Comparison of ENCODE assay signal across 8 cellular contexts in genomic region chr15:69159805-69160140, GRCh38. TPM values are rescaled to one million over a fixed set of nuclear protein-coding genes. Genes with fewer than 3 reads are reported as not detected.
A peak's percentile ranks its signal among the peaks of the same experiment; 100 is the strongest.
DNase-seq lines count a peak whose midpoint lies in the region; ATAC-seq and TF ChIP-seq lines count a peak whose summit lies in the region.

No MANE protein-coding gene starts in this region.

- CTCF ChIA-PET in HCT116 (lab: Charles Lee) = no interaction called here

- peaks cover 11% of the 10 kb centered on the region for H3K4me1 Mint-ChIP-seq in activated T-helper 17 cell treated with anti-CD3 and anti-CD28 coated beads, Interleukin-2, amount 50 U/mL, for 72 hours

- H3K27me3 ChIP-seq in HCT116 (ENCODE audit: insufficient read depth, low read length) (no peaks in the 10 kb centered on the region), spleen (replicated peaks in 1 of 7) (peaks cover 0 to 4% (median 0%) of the 10 kb centered on the region in 7 donors)

- peak overlapping the region; percentile 95 for H3K27ac Mint-ChIP-seq in activated T-helper 17 cell treated with anti-CD3 and anti-CD28 coated beads, Interleukin-2, amount 50 U/mL, for 72 hours

- intact Hi-C loops in HCT116 (cut with micrococcal nuclease) (loop anchor here (5.0 kb wide), 1 partner anchor 233 kb away; no protein-coding TSS in a partner anchor), spleen (cut with DNase I; ENCODE audit: low total_unique reads) (no loop called here)

- H3K4me3 ChIP-seq in HCT116 (replicated peaks in 1 of 2; ENCODE audit: low read depth in 1 of 2, low read length in 2 of 2) (peak overlapping the region; percentile 53 to 83), iPS-18c (ENCODE audit: insufficient read depth, low read depth, low read length) (peak overlapping the region; percentile 71), spleen (peak overlapping the region; percentile 70 to 93 (median 90))

- peak overlapping the region; percentile 68 for H2AFZ ChIP-seq in HCT116 (ENCODE audit: low read depth, low read length, poor library complexity, severe bottlenecking)

- H3K79me2 ChIP-seq in HCT116 (ENCODE audit: insufficient read depth, low read length) = peaks cover 34% of the 10 kb centered on the region

- peak overlapping the region; percentile 96 for H3K4me3 Mint-ChIP-seq in activated T-helper 17 cell treated with anti-CD3 and anti-CD28 coated beads, Interleukin-2, amount 50 U/mL, for 72 hours

- RAD21 ChIA-PET in HCT116 (lab: Charles Lee; ENCODE audit: low non-redundant PET in 1 of 2, low total read pairs in 2 of 2, uncharacterized antibody in 2 of 2, unreplicated experiment in 2 of 2) = no interaction called here

- ATAC-seq in HCT116 (no peak), GM19397 (IDR thresholded peaks at IDR 0.05; ENCODE audit: unreplicated experiment) (no peak)
- ATAC-seq in activated T-helper 17 cell treated with anti-CD3 and anti-CD28 coated beads, Interleukin-2, amount 50 U/mL, for 72 hours (replicated peaks) = no peak

- peak overlapping the region; percentile 61 for H3K9ac ChIP-seq in HCT116 (ENCODE audit: low read length)

- peak overlapping the region; percentile 90 for H3K4me2 ChIP-seq in HCT116 (ENCODE audit: low read length)

- POLR2A ChIA-PET in HCT116 (lab: Charles Lee) = interaction anchor here (1.0 to 2.1 kb wide), 9 partner anchors 12 to 84 kb away, joined by 3 to 9 read pairs (median 4); no protein-coding TSS in a partner anchor

- H4K20me1 ChIP-seq in HCT116 (ENCODE audit: insufficient read depth) = no peaks in the 10 kb centered on the region

- H3K27me3 Mint-ChIP-seq in activated T-helper 17 cell treated with anti-CD3 and anti-CD28 coated beads, Interleukin-2, amount 50 U/mL, for 72 hours = peaks cover 9% of the 10 kb centered on the region

- no peaks in the 10 kb centered on the region for H3K9me2 ChIP-seq in HCT116 (ENCODE audit: insufficient read depth)

- no peak for TF ChIP-seq POLR2A in HCT116 (IDR thresholded peaks at IDR 0.05; ENCODE audit: borderline replicate concordance, extremely low read depth, insufficient read depth, insufficient read length)
- no peak for TF ChIP-seq POLR2A in spleen (IDR thresholded peaks at IDR 0.05)

- TF ChIP-seq RAD21 in HCT116 (IDR thresholded peaks at IDR 0.05; ENCODE audit: low read depth) = no peak

- H3K9me3 Mint-ChIP-seq in activated T-helper 17 cell treated with anti-CD3 and anti-CD28 coated beads, Interleukin-2, amount 50 U/mL, for 72 hours = no peaks in the 10 kb centered on the region

- peaks cover 5% of the 10 kb centered on the region for H3K36me3 Mint-ChIP-seq in activated T-helper 17 cell treated with anti-CD3 and anti-CD28 coated beads, Interleukin-2, amount 50 U/mL, for 72 hours (ENCODE audit: low read depth)

- H3K4me1 ChIP-seq in HCT116 (ENCODE audit: control insufficient read depth in 1 of 2, insufficient read depth in 2 of 2, low read length in 2 of 2) = peaks cover 3 to 17% of the 10 kb centered on the region in 2 experiments; a peak in 3 of 4 replicates
- peaks cover 0 to 23% (median 12%) of the 10 kb centered on the region in 6 donors for H3K4me1 ChIP-seq in spleen

- peak overlapping the region; percentile 40 for H3K27ac ChIP-seq in HCT116 (ENCODE audit: low read depth, low read length)
- H3K27ac ChIP-seq in spleen = peak overlapping the region in 5 of 8 donors; percentile 79 to 86 (median 82)

- H3K36me3 ChIP-seq in HCT116 (ENCODE audit: control insufficient read depth in 1 of 2, insufficient read depth in 2 of 2, low read length in 2 of 2) (no peaks in the 10 kb centered on the region), spleen (no peaks in the 10 kb centered on the region)

- H3K9me3 ChIP-seq in HCT116 (ENCODE audit: control insufficient read depth in 1 of 2, insufficient read depth in 1 of 2, low read depth in 1 of 2, low read length in 2 of 2) (no peaks in the 10 kb centered on the region), iPS-18c (ENCODE audit: control insufficient read depth, insufficient read depth, low read length) (no peaks in the 10 kb centered on the region), spleen (no peaks in the 10 kb centered on the region)

- 26 to 31% (median 27%) methylated on average over 7 of the region's 7 CpGs for WGBS in spleen, 5 donors

- TSS peak; percentile 98 for BruUV-seq in HCT116 (replicated peaks; lab: Mats Ljungman, UMichigan)

- no peak for DNase-seq in HCT116 (ENCODE audit: low read depth, low spot score)
- DNase-seq in spleen = no peak
- no peak for DNase-seq in activated CD8-positive, alpha-beta memory T cell treated with anti-CD3 and anti-CD28 coated beads for 24 hours
- no peak for DNase-seq in NCI-H1048 (lab: John Stamatoyannopoulos, UW)
- no peak for DNase-seq in cerebellar nuclear complex (lab: John Stamatoyannopoulos, UW)

- no peak for TF ChIP-seq CTCF in HCT116 (IDR thresholded peaks at IDR 0.05 in 2 of 3, conservative IDR thresholded peaks at IDR 0.05 in 1 of 3; ENCODE audit: borderline replicate concordance in 1 of 3, insufficient read depth in 1 of 3, low read depth in 2 of 3, low read length in 2 of 3)
- TF ChIP-seq CTCF in spleen (IDR thresholded peaks at IDR 0.05 in 8 of 11, conservative IDR thresholded peaks at IDR 0.05 in 3 of 11) = no peak

TF ChIP-seq in HCT116, 20 proteins besides CTCF, POLR2A, EP300 and RAD21:
- TF ChIP-seq POLR2AphosphoS5 (IDR thresholded peaks at IDR 0.05; ENCODE audit: low read depth, low read length) (no peak), FOSL1 (IDR thresholded peaks at IDR 0.05; ENCODE audit: low read depth) (no peak), MAX (IDR thresholded peaks at IDR 0.05) (no peak), TCF7L2 (IDR thresholded peaks at IDR 0.05; ENCODE audit: borderline replicate concordance, extremely low read depth, insufficient read depth, insufficient read length) (no peak), REST (IDR thresholded peaks at IDR 0.05; ENCODE audit: low read depth) (no peak), ZFX (IDR thresholded peaks at IDR 0.05) (no peak), ZBTB33 (IDR thresholded peaks at IDR 0.05; ENCODE audit: extremely low read depth, insufficient replicate concordance, low read length) (no peak), EZH2 (IDR thresholded peaks at IDR 0.05) (no peak), ZNF274 (IDR thresholded peaks at IDR 0.05; ENCODE audit: low read depth, low read length) (no peak), ELF1 (IDR thresholded peaks at IDR 0.05; ENCODE audit: borderline replicate concordance, low read depth) (no peak), SIN3A (IDR thresholded peaks at IDR 0.05; ENCODE audit: low read depth) (no peak), EZH2phosphoT487 (IDR thresholded peaks at IDR 0.05; ENCODE audit: borderline replicate concordance) (no peak)

RNA-seq across cellular contexts. Expression of gene GLCE, which starts 0.7 kb away (rescaled TPM):
- total RNA-seq in HCT116 (2021; ENCODE audit: unreplicated experiment) (22.2 TPM), spleen (10 to 100 TPM in 4 of 7 donors, 1 to 10 TPM in 3; 5.4 to 13.3 (median 11.1) TPM)
- 11.0 and 13.0 TPM in 2 replicates for polyA plus RNA-seq in HCT116 (2012)
- 1 to 10 TPM; 3.8 to 5.0 TPM for total RNA-seq in activated T-helper 17 cell treated with anti-CD3 and anti-CD28 coated beads, Interleukin-2, amount 50 U/mL, for 72 hours
- 1 to 10 TPM; 2.8 to 4.5 (median 3.9) TPM for polyA plus RNA-seq in spleen
